25 cellular contexts compared by ENCODE assay signal in genomic region chr6:160419488-160419887, GRCh38.
"Had no signal": no experiment of that assay in that cellular context is flagged by ENCODE, and none has a peak within 500 bp of the region (broad histone marks: within the 10 kb centered on the region; RNA-seq: fewer than 3 reads in every experiment).

No MANE protein-coding gene starts in this region.

- H3K4me3 ChIP-seq: Peyer's patch, SJCRH30, SK-N-MC had no signal

- H3K27ac ChIP-seq: KMS-11, Peyer's patch, SJCRH30, SK-N-MC had no signal

- DNase-seq: activated CD4-positive, alpha-beta T cell treated with anti-CD3 and anti-CD28 coated beads for 36 hours; activated CD4-positive, alpha-beta T cell treated with anti-CD3 and anti-CD28 coated beads, Interleukin-2, amount 10 ng/mL, durations not matched to agents 7 days and 5 days; activated CD4-positive, alpha-beta T cell treated with anti-CD3 and anti-CD28 coated beads, Interleukin-2, amount 50 U/mL, for 48 hours; activated CD8-positive, alpha-beta T cell treated with anti-CD3 and anti-CD28 coated beads, Interleukin-2, amount 10 ng/mL, durations not matched to agents 7 days and 5 days; activated gamma-delta T cell; activated naive CD4-positive, alpha-beta T cell treated with anti-CD3 and anti-CD28 coated beads for 36 hours; activated naive CD8-positive, alpha-beta T cell treated with anti-CD3 and anti-CD28 coated beads, Interleukin-2, amount 50 U/mL, for 24 hours; activated T-cell treated with anti-CD3 and anti-CD28 coated beads, Interleukin-2, amount 50 U/mL, for 24 hours; anterior cingulate cortex; central memory CD4-positive, alpha-beta T cell; NCI-H1092 treated with DMSO at 0.1 percent for 48 hours; NCI-H1417; NCI-H187 treated with DMSO at 0.1 percent for 48 hours; NCI-H2081; NCI-H2171 treated with DMSO at 0.1 percent for 48 hours; NCI-H2227 treated with DMSO at 0.1 percent for 48 hours; NCI-H446; NCI-H510A treated with DMSO at 0.1 percent for 48 hours; PC-3; Peyer's patch; SHP77; SJCRH30; T1000 had no signal

- H3K27me3 ChIP-seq: Peyer's patch had no signal
